In genomic region chr1:40907899-40908298, GRCh38 we compare ENCODE assay signal across 20 cellular contexts. TPM values are rescaled to one million over a fixed set of nuclear protein-coding genes. Genes with fewer than 3 reads are reported as not detected.
DNase-seq lines count a peak whose midpoint lies in the region; ATAC-seq and TF ChIP-seq lines count a peak whose summit lies in the region.
"Had no signal": no experiment of that assay in that cellular context is flagged by ENCODE, and none has a peak within 500 bp of the region (broad histone marks: within the 10 kb centered on the region; RNA-seq: fewer than 3 reads in every experiment).

No MANE protein-coding gene starts in this region.

- peaks cover 43% of the 10 kb centered on the region for H3K4me1 Mint-ChIP-seq in Calu3 (ENCODE audit: low read depth, unreplicated experiment)
- H3K4me1 Mint-ChIP-seq: CD4-positive, alpha-beta memory T cell; H9 had no signal

- H3K4me1 ChIP-seq in HEK293 (ENCODE audit: control insufficient read depth, insufficient read depth, low read length): no peaks in the 10 kb centered on the region
- H3K4me1 ChIP-seq in RWPE2 (ENCODE audit: insufficient read depth, poor library complexity, severe bottlenecking): peaks cover 6% of the 10 kb centered on the region
- no peaks in the 10 kb centered on the region for H3K4me1 ChIP-seq in psoas muscle

- TF ChIP-seq CTCF in Calu3 (IDR thresholded peaks at IDR 0.05; ENCODE audit: unreplicated experiment) (no peak), HEK293 (tag by site-specific recombination; IDR thresholded peaks at IDR 0.05) (no peak), RWPE2 (IDR thresholded peaks at IDR 0.05; ENCODE audit: poor library complexity, severe bottlenecking) (no peak), psoas muscle (IDR thresholded peaks at IDR 0.05) (no peak)

- 87 to 97% (median 93%) methylated on average over 4 of the region's 4 CpGs for WGBS in psoas muscle, 3 donors

- DNase-seq in Calu3 (no peak), RWPE2 (ENCODE audit: low spot score) (no peak), posterior vena cava (ENCODE audit: low spot score) (peak; percentile 31), dedifferentiated amniotic fluid mesenchymal stem cell (ENCODE audit: extremely low spot score) (no peak), psoas muscle (no peak), NCI-H1092 (lab: John Stamatoyannopoulos, UW) (no peak)
- DNase-seq: 8988T; ACHN; C1 segment of cervical spinal cord; CD4-positive, alpha-beta memory T cell; COR-L47; DMS153; DND-41; GM23248; H9; HFFc6 had no signal

- no peak overlapping the region for H3K4me3 ChIP-seq in HEK293 (ENCODE audit: low read depth, low read length)
- no peak overlapping the region for H3K4me3 ChIP-seq in RWPE2 (ENCODE audit: severe bottlenecking)
- no peak overlapping the region for H3K4me3 ChIP-seq in psoas muscle
- H3K4me3 ChIP-seq: A549, GM23248 had no signal

- peak overlapping the region; percentile 84 for H3K27ac Mint-ChIP-seq in Calu3 (ENCODE audit: unreplicated experiment)
- H3K27ac Mint-ChIP-seq: CD4-positive, alpha-beta memory T cell; H9; HFFc6 had no signal

- no peaks in the 10 kb centered on the region for H3K27me3 ChIP-seq in RWPE2 (ENCODE audit: insufficient read depth, poor library complexity, severe bottlenecking)
- H3K27me3 ChIP-seq in psoas muscle (ENCODE audit: insufficient read depth in 3 of 3, low read length in 2 of 3): no peaks in the 10 kb centered on the region

- no peaks in the 10 kb centered on the region for H3K36me3 Mint-ChIP-seq in Calu3 (ENCODE audit: insufficient read depth, unreplicated experiment)
- H3K36me3 Mint-ChIP-seq: CD4-positive, alpha-beta memory T cell had no signal

- H3K27ac ChIP-seq in HEK293 (ENCODE audit: extremely low read depth, low read depth, low read length) (no peak overlapping the region), RWPE2 (ENCODE audit: poor library complexity, severe bottlenecking) (peak overlapping the region; percentile 22), psoas muscle (no peak overlapping the region)
- H3K27ac ChIP-seq: GM23248 had no signal

- no TSS peak for BruUV-seq in Calu3 (replicated peaks; lab: Mats Ljungman, UMichigan)

- no peaks in the 10 kb centered on the region for H3K27me3 Mint-ChIP-seq in Calu3 (ENCODE audit: unreplicated experiment)

- ATAC-seq in RWPE2 (ENCODE audit: low read depth) (no peak), psoas muscle (no peak), HG02885 (IDR thresholded peaks at IDR 0.05; ENCODE audit: poor library complexity, unreplicated experiment) (no peak)
- ATAC-seq: A549, HCT116 had no signal

- H3K9me3 ChIP-seq in HEK293 (ENCODE audit: control insufficient read depth, insufficient read depth, low read depth, low read length) (no peaks in the 10 kb centered on the region), RWPE2 (ENCODE audit: severe bottlenecking) (no peaks in the 10 kb centered on the region), psoas muscle (no peaks in the 10 kb centered on the region)
- H3K9me3 ChIP-seq: A549 had no signal

- H3K36me3 ChIP-seq in HEK293 (ENCODE audit: control insufficient read depth in 2 of 2, insufficient read depth in 1 of 2, low read length in 2 of 2): no peaks in the 10 kb centered on the region
- H3K36me3 ChIP-seq in RWPE2 (ENCODE audit: low read depth): no peaks in the 10 kb centered on the region
- no peaks in the 10 kb centered on the region for H3K36me3 ChIP-seq in psoas muscle (ENCODE audit: insufficient read depth in 1 of 2, low read depth in 1 of 2)

- CTCF ChIA-PET in Calu3 (lab: Charles Lee): interaction anchor here (1.4 kb wide), 1 partner anchor 10 kb away, joined by 6 read pairs; no protein-coding TSS in a partner anchor
- CTCF ChIA-PET in HEK293 (lab: Yijun Ruan, JAX): interaction anchor here (0.6 to 1.8 kb wide), 3 partner anchors 40 to 496 kb away, joined by 3 to 9 read pairs (median 4); no protein-coding TSS in a partner anchor

- POLR2A ChIA-PET in HEK293 (lab: Yijun Ruan, JAX): no interaction called here

- intact Hi-C loops in Calu3 (cut with micrococcal nuclease; ENCODE audit: unreplicated experiment): no loop called here
- intact Hi-C loops in posterior vena cava (cut with DNase I): no loop called here
- intact Hi-C loops in psoas muscle (cut with DNase I): no loop called here

- H3K9me3 Mint-ChIP-seq in Calu3 (ENCODE audit: low read depth, unreplicated experiment): no peaks in the 10 kb centered on the region
- H3K9me3 Mint-ChIP-seq: CD4-positive, alpha-beta memory T cell; H9; HFFc6 had no signal

- no peak overlapping the region for H3K4me3 Mint-ChIP-seq in Calu3 (ENCODE audit: low read depth, unreplicated experiment)
- H3K4me3 Mint-ChIP-seq: CD4-positive, alpha-beta memory T cell; H9; HFFc6 had no signal

TF ChIP-seq in HEK293, 187 proteins besides CTCF, POLR2A, EP300 and RAD21:
- TF ChIP-seq ZNF555 (tag by site-specific recombination; conservative IDR thresholded peaks at IDR 0.05): no peak
- 0 out of 2 replicates have a peak, but pooled peaks have one; percentile 21 for TF ChIP-seq ZNF366 (tag by site-specific recombination; conservative IDR thresholded peaks at IDR 0.05)

RNA-seq across cellular contexts. Expression of gene CITED4, which starts 45.7 kb away (rescaled TPM):
- total RNA-seq in Calu3 (2022) (81.2 and 85.2 TPM in 2 replicates), posterior vena cava (1 to 10 TPM; 8.3 to 9.5 TPM), psoas muscle (10 to 100 TPM; 16.0 to 24.7 (median 18.6) TPM)
- polyA plus RNA-seq in psoas muscle: 10 to 100 TPM in 1 of 3 donors, 1 to 10 TPM in 2; 5.6 to 40.9 (median 6.6) TPM
- total RNA-seq: GM23248 had no signal
- polyA plus RNA-seq: GM23248 had no signal
